In genomic region chr7:153422291-153423189, GRCh38 we compare ENCODE assay signal across 20 cellular contexts.
DNase-seq lines count a peak whose midpoint lies in the region; ATAC-seq, FAIRE-seq and TF ChIP-seq lines count a peak whose summit lies in the region.
"Had no signal": no experiment of that assay in that cellular context is flagged by ENCODE, and none has a peak within 500 bp of the region (broad histone marks: within the 10 kb centered on the region; RNA-seq: fewer than 3 reads in every experiment).

No MANE protein-coding gene starts in this region.

- intact Hi-C loops in K562 (cut with micrococcal nuclease) (no loop called here), dorsolateral prefrontal cortex (cut with DNase I) (no loop called here)

- no peaks in the 10 kb centered on the region for H4K20me1 ChIP-seq in K562 (replicated peaks; ENCODE audit: control insufficient read depth, insufficient read depth, low read length)

- peaks cover 6 to 22% of the 10 kb centered on the region in 2 experiments; a peak in 2 of 5 replicates for H3K27me3 ChIP-seq in K562 (ENCODE audit: control insufficient read depth in 2 of 2, insufficient read depth in 2 of 2, low read length in 2 of 2)
- H3K27me3 ChIP-seq in dorsolateral prefrontal cortex = peaks cover 0 to 3% (median 0%) of the 10 kb centered on the region in 45 donors

- no TSS peak for BruUV-seq in K562 (replicated peaks; lab: Mats Ljungman, UMichigan)

- peaks cover 7% of the 10 kb centered on the region for H3K4me1 Mint-ChIP-seq in stimulated activated naive CD8-positive, alpha-beta T cell treated with anti-CD3 and anti-CD28 coated beads, Interleukin-15, amount 100 ng/mL, for 72 hours
- no peaks in the 10 kb centered on the region for H3K4me1 Mint-ChIP-seq in type B pancreatic cell (ENCODE audit: unreplicated experiment)

- TF ChIP-seq RAD21 in K562 (CRISPR knock-in tag; conservative IDR thresholded peaks at IDR 0.05 in 1 of 2, IDR thresholded peaks at IDR 0.05 in 1 of 2) = peak in 1 of 2 experiments; percentile 11; a peak in 2 of 4 replicates

- no peak overlapping the region for H3K4me3 ChIP-seq in K562
- H3K4me3 ChIP-seq in dorsolateral prefrontal cortex = no peak overlapping the region

- H3K9me1 ChIP-seq in K562 (ENCODE audit: control insufficient read depth, insufficient read depth, low read length) = no peaks in the 10 kb centered on the region

- H3K27ac Mint-ChIP-seq in stimulated activated naive CD8-positive, alpha-beta T cell treated with anti-CD3 and anti-CD28 coated beads, Interleukin-15, amount 100 ng/mL, for 72 hours = peak overlapping the region; percentile 21 to 52
- H3K27ac Mint-ChIP-seq in type B pancreatic cell = no peak overlapping the region
- H3K27ac Mint-ChIP-seq: CD8-positive, alpha-beta T cell; T-helper 1 cell treated with Interleukin-12 subunit alpha and Interleukin-12 subunit beta and Interleukin-4 antibody, amounts not matched to agents 30 μg/mL and 1 μg/mL, for 36 hours had no signal

- no peaks in the 10 kb centered on the region for H3K36me3 Mint-ChIP-seq in type B pancreatic cell
- H3K36me3 Mint-ChIP-seq: CD8-positive, alpha-beta T cell had no signal

- ATAC-seq in stimulated activated naive CD8-positive, alpha-beta T cell treated with anti-CD3 and anti-CD28 coated beads, Interleukin-15, amount 100 ng/mL, for 72 hours = peak; percentile 46
- no peak for ATAC-seq in stimulated activated naive CD8-positive, alpha-beta T cell treated with anti-CD3 and anti-CD28 coated beads, Interleukin-15, Interleukin-2, amounts not matched to agents 100 U/mL and 50 U/mL, for 24 hours
- ATAC-seq in K562 (peak; percentile 81), GM21723 (IDR thresholded peaks at IDR 0.05; ENCODE audit: unreplicated experiment) (no peak)
- ATAC-seq: CD8-positive, alpha-beta T cell; Panc1 had no signal

- CTCF ChIA-PET in K562 (lab: Yijun Ruan, JAX; ENCODE audit: low intra/inter-chr PET ratio) = no interaction called here

- no peak overlapping the region for H3K9ac ChIP-seq in K562 (ENCODE audit: insufficient read depth in 1 of 2, low read depth in 2 of 2, low read length in 2 of 2)
- H3K9ac ChIP-seq: SK-N-SH had no signal

- H3K36me3 ChIP-seq in K562 (ENCODE audit: control insufficient read depth, insufficient read depth, low read length) = no peaks in the 10 kb centered on the region

- no peaks in the 10 kb centered on the region for H3K9me3 ChIP-seq in K562 (replicated peaks; ENCODE audit: control insufficient read depth, insufficient read depth, low read depth, low read length)
- H3K9me3 ChIP-seq: SK-N-SH had no signal

- H3K4me2 ChIP-seq in K562 (ENCODE audit: insufficient read depth, low read length) = no peak overlapping the region
- H3K4me2 ChIP-seq: SK-N-SH had no signal

- no peak overlapping the region for H3K4me3 Mint-ChIP-seq in stimulated activated naive CD8-positive, alpha-beta T cell treated with anti-CD3 and anti-CD28 coated beads, Interleukin-15, amount 100 ng/mL, for 72 hours
- no peak overlapping the region for H3K4me3 Mint-ChIP-seq in type B pancreatic cell
- H3K4me3 Mint-ChIP-seq: CD8-positive, alpha-beta T cell; T-helper 1 cell treated with Interleukin-12 subunit alpha and Interleukin-12 subunit beta and Interleukin-4 antibody, amounts not matched to agents 30 μg/mL and 1 μg/mL, for 36 hours had no signal

- WGBS in K562 (ENCODE audit: insufficient coverage, low coverage, missing lambda C conversion rate) = 29% methylated on average over 9 of the region's 9 CpGs

- no peak for TF ChIP-seq CTCF in K562 (IDR thresholded peaks at IDR 0.05 in 2 of 3, conservative IDR thresholded peaks at IDR 0.05 in 1 of 3; ENCODE audit: insufficient read depth in 2 of 3, low read depth in 1 of 3, low read length in 3 of 3)
- TF ChIP-seq CTCF in type B pancreatic cell (conservative IDR thresholded peaks at IDR 0.05) = no peak
- TF ChIP-seq CTCF in dorsolateral prefrontal cortex (IDR thresholded peaks at IDR 0.05 in 54 of 56, conservative IDR thresholded peaks at IDR 0.05 in 2 of 56; ENCODE audit: low read depth in 1 of 56, partially characterized antibody in 56 of 56) = no peak

- H3K4me1 ChIP-seq in K562 (replicated peaks in 1 of 2; ENCODE audit: control insufficient read depth in 2 of 2, insufficient read depth in 2 of 2, low read length in 2 of 2) = peaks cover 0 to 18% of the 10 kb centered on the region in 2 experiments; a peak in 1 of 5 replicates

- FAIRE-seq in K562 (lab: Jason Lieb, UNC) = no peak
- FAIRE-seq: D721Med, H54 had no signal

- TF ChIP-seq EP300 in K562 (IDR thresholded peaks at IDR 0.05; ENCODE audit: low read length) = peak; percentile 79

- peaks cover 0 to 8% of the 10 kb centered on the region in 2 donors for H3K9me3 Mint-ChIP-seq in stimulated activated naive CD8-positive, alpha-beta T cell treated with anti-CD3 and anti-CD28 coated beads, Interleukin-15, amount 100 ng/mL, for 72 hours
- H3K9me3 Mint-ChIP-seq in type B pancreatic cell = peaks cover 18% of the 10 kb centered on the region
- H3K9me3 Mint-ChIP-seq: T-helper 1 cell treated with Interleukin-12 subunit alpha and Interleukin-12 subunit beta and Interleukin-4 antibody, amounts not matched to agents 30 μg/mL and 1 μg/mL, for 36 hours had no signal

- H3K79me2 ChIP-seq in K562 (ENCODE audit: control insufficient read depth, insufficient read depth, low read length) = no peaks in the 10 kb centered on the region

- H3K27ac ChIP-seq in K562 (ENCODE audit: extremely low read depth, low read depth, low read length) (no peak overlapping the region), dorsolateral prefrontal cortex (no peak overlapping the region)

- TF ChIP-seq POLR2A in K562 (conservative IDR thresholded peaks at IDR 0.05) = no peak

- in situ Hi-C loops in K562 (cut with MboI) = no loop called here

- DNase-seq in stimulated activated naive CD8-positive, alpha-beta T cell treated with anti-CD3 and anti-CD28 coated beads, Interleukin-15, amount 100 ng/mL, for 72 hours = no peak
- no peak for DNase-seq in stimulated activated naive CD8-positive, alpha-beta T cell treated with anti-CD3 and anti-CD28 coated beads, Interleukin-15, Interleukin-2, amounts not matched to agents 100 U/mL and 50 U/mL, for 24 hours
- DNase-seq in MV-4-11 (lab: John Stamatoyannopoulos, UW) (peak; percentile 59), K562 (ENCODE audit: extremely low read depth in 1 of 4, low spot score in 3 of 4) (no peak), type B pancreatic cell (ENCODE audit: extremely low spot score, unreplicated experiment) (no peak), NCI-H69 (lab: John Stamatoyannopoulos, UW) (no peak), dorsolateral prefrontal cortex (no peak)
- DNase-seq: AML-193; CD8-positive, alpha-beta T cell; Kasumi-1; NCI-H1105 treated with DMSO at 0.1 percent for 48 hours; NCI-H187 treated with DMSO at 0.1 percent for 48 hours; NCI-H524; Right ventricle myocardium superior; SK-N-SH had no signal

- no peak overlapping the region for H2AFZ ChIP-seq in K562 (ENCODE audit: low read depth, low read length)

- H3K27me3 Mint-ChIP-seq in stimulated activated naive CD8-positive, alpha-beta T cell treated with anti-CD3 and anti-CD28 coated beads, Interleukin-15, amount 100 ng/mL, for 72 hours = no peaks in the 10 kb centered on the region
- H3K27me3 Mint-ChIP-seq in type B pancreatic cell = no peaks in the 10 kb centered on the region

- POLR2A ChIA-PET in K562 (lab: Yijun Ruan, JAX) = interaction anchor here (0.7 to 1.8 kb wide), 3 partner anchors 10 to 207 kb away, joined by 3 to 5 read pairs (median 4); no protein-coding TSS in a partner anchor

TF ChIP-seq in K562, 482 proteins besides CTCF, POLR2A, EP300 and RAD21 (continues in another document):
- TF ChIP-seq SMARCE1 (IDR thresholded peaks at IDR 0.05) (peak; percentile 50; the same call in 1 of the 2 replicates), AFF1 (IDR thresholded peaks at IDR 0.05; ENCODE audit: low read depth in 1 of 2, partially characterized antibody in 2 of 2) (peak in 1 of 2 experiments; percentile 31), BRD9 (IDR thresholded peaks at IDR 0.05; ENCODE audit: low read depth, partially characterized antibody) (peak; percentile 39)

Comparison
In these comparisons a context has a peak if more than half of its experiments do, and no peak if none do; other contexts are left out.
1. ATAC-seq: peak in stimulated activated naive CD8-positive, alpha-beta T cell treated with anti-CD3 and anti-CD28 coated beads, Interleukin-15, amount 100 ng/mL, for 72 hours (single experiment) and K562 (single experiment); none in stimulated activated naive CD8-positive, alpha-beta T cell treated with anti-CD3 and anti-CD28 coated beads, Interleukin-15, Interleukin-2, amounts not matched to agents 100 U/mL and 50 U/mL, for 24 hours (single experiment) and GM21723 (single experiment).